ENCODE assay signal across 8 cellular contexts in the genomic region with DNA sequence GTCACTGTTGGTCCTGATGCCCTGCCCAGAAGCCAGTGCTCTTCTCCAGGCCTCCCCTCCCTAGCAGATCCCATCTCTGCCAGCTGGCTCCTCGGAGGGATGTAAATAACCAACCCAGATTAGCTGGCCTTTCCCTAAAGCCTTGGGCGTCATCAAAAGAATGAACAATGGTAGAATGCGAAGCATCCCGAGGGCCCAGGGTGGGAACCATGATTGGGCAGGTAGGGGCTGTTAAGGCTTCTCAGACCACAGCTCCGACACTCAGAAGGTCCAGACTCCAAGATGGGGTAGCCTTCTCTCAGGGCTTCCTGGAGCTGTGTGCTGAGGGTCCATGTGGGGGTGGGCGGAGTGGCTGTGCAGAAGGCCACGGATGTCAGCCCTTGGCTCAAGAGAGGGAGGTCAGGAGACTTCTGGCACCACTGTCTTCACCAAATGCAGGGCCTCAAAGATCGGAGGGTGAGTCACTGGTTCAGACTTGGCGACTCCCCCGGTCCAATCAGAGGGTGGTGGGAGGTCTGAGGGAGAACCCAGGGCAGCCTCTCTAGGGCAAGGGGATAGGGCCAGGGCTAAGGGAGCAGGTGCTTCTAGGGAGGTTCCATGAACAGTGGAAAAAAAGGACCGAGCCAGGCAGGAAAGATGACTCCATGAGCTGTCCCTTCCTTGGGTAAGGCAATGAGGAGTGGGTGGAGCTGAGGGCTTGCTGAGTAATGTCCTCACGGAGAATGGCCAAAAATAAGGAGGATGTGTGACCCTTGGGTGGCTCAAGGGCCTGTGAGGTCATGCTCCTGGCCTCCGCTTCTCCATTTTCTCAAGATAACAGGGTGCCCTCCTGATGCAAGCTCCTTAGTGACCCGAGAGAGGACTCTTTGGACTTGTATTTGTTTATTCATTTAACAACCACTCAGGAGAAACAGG. TPM values are rescaled to one million over a fixed set of nuclear protein-coding genes. Genes with fewer than 3 reads are reported as not detected.
DNase-seq lines count a peak whose midpoint lies in the region; ATAC-seq and TF ChIP-seq lines count a peak whose summit lies in the region.

No MANE protein-coding gene starts in this region.

- H3K4me3 ChIP-seq in Peyer's patch (no peak overlapping the region), esophagus muscularis mucosa (no peak overlapping the region)

- ATAC-seq in HG02763 (IDR thresholded peaks at IDR 0.05; ENCODE audit: unreplicated experiment), result no peak
- no peak for ATAC-seq in activated CD4-positive, CD25-positive, alpha-beta regulatory T cell treated with anti-CD3 and anti-CD28 coated beads, Interleukin-2, amount 50 U/mL, for 24 hours

- TF ChIP-seq CTCF in Peyer's patch (IDR thresholded peaks at IDR 0.05) (no peak), esophagus muscularis mucosa (IDR thresholded peaks at IDR 0.05) (no peak)

- WGBS in esophagus muscularis mucosa, result 72% methylated on average over 13 of the region's 14 CpGs

- H3K27ac ChIP-seq in Peyer's patch, result peak overlapping the region in 3 of 4 donors; percentile 22 to 43 (median 40)
- H3K27ac ChIP-seq in esophagus muscularis mucosa (replicated peaks in 1 of 4), result peak overlapping the region; percentile 26 to 62 (median 35)

- H3K4me1 ChIP-seq in Peyer's patch (peaks cover 0 to 19% (median 3%) of the 10 kb centered on the region in 4 donors), esophagus muscularis mucosa (peaks cover 47 to 54% (median 49%) of the 10 kb centered on the region in 4 donors)

- H3K36me3 ChIP-seq in Peyer's patch (no peaks in the 10 kb centered on the region), esophagus muscularis mucosa (no peaks in the 10 kb centered on the region)

- DNase-seq in GF-D8 (lab: John Stamatoyannopoulos, UW), result peak; percentile 39
- DNase-seq in Peyer's patch, result no peak
- DNase-seq in esophagus muscularis mucosa (ENCODE audit: extremely low spot score), result no peak
- DNase-seq in posterior vena cava (ENCODE audit: low spot score), result peak; percentile 90
- no peak for DNase-seq in GM19240 (ENCODE audit: insufficient read length, low spot score)
- DNase-seq in Ammon's horn (ENCODE audit: low spot score), result no peak

- intact Hi-C loops in esophagus muscularis mucosa (cut with DNase I) (no loop called here), posterior vena cava (cut with DNase I) (loop anchor here (5.0 to 10.0 kb wide), 2 partner anchors 53 to 55 kb away; no protein-coding TSS in a partner anchor)

- no peaks in the 10 kb centered on the region for H3K9me3 ChIP-seq in Peyer's patch
- no peaks in the 10 kb centered on the region for H3K9me3 ChIP-seq in esophagus muscularis mucosa

- H3K27me3 ChIP-seq in Peyer's patch, result no peaks in the 10 kb centered on the region
- no peaks in the 10 kb centered on the region for H3K27me3 ChIP-seq in esophagus muscularis mucosa

- TF ChIP-seq POLR2A in Peyer's patch (IDR thresholded peaks at IDR 0.05), result no peak
- no peak for TF ChIP-seq POLR2A in esophagus muscularis mucosa (IDR thresholded peaks at IDR 0.05; ENCODE audit: low read depth)

- no peak for TF ChIP-seq EP300 in esophagus muscularis mucosa (IDR thresholded peaks at IDR 0.05)

RNA-seq across cellular contexts. Expression of a gene that starts 58.4 kb away (rescaled TPM):
- total RNA-seq in Peyer's patch (100 to 1,000 TPM; 263 to 745 (median 649) TPM), esophagus muscularis mucosa (under 1 TPM in 1 of 4 donors, not detected in 3; 0.52 TPM), posterior vena cava (not detected)

Comparison
In these comparisons a context has a peak if more than half of its experiments do, and no peak if none do; other contexts are left out.
1. DNase-seq: peak in GF-D8 (single experiment) and posterior vena cava (single experiment); none in Peyer's patch (0 of 3), esophagus muscularis mucosa (single experiment), GM19240 (single experiment) and Ammon's horn (single experiment).
2. RNA of a gene that starts 58.4 kb away (total RNA-seq): 263 to 745 TPM in Peyer's patch; not detected in posterior vena cava and 0.52 TPM in esophagus muscularis mucosa; every median in the first group is over 100 times any median in the second.